In the genomic region with DNA sequence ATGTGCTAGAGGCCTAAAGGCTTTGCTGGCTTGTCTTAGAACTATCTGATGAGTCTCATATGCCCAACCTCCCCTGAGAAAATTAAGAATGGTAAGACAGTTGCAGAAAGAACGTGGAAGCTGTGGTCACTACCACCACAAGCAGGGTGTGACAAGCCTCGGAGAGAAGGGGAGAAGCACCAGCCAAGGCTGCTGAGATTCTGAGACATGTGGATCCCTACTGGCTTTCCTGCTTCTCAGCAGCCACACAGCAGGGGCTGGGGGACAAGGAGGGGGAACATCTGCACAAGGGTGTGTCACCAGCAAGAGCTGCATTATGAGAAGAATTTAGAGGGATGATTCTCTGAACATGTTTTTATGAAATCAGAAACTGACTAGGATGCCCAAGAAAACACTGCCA, we compare ENCODE assay signal across 20 cellular contexts. TPM values are rescaled to one million over a fixed set of nuclear protein-coding genes. Genes with fewer than 3 reads are reported as not detected.
DNase-seq lines count a peak whose midpoint lies in the region; ATAC-seq lines count a peak whose summit lies in the region.
"Had no signal": no experiment of that assay in that cellular context is flagged by ENCODE, and none has a peak within 500 bp of the region (broad histone marks: within the 10 kb centered on the region; RNA-seq: fewer than 3 reads in every experiment).

No MANE protein-coding gene starts in this region.

- H3K4me3 Mint-ChIP-seq in activated naive CD8-positive, alpha-beta T cell treated with anti-CD3 and anti-CD28 coated beads, Interleukin-2, amount 10 ng/mL, durations not matched to agents 7 days and 5 days: no peak overlapping the region
- H3K4me3 Mint-ChIP-seq: T-helper 1 cell treated with Interleukin-12 subunit alpha and Interleukin-12 subunit beta and Interleukin-4 antibody, amounts not matched to agents 30 μg/mL and 1 μg/mL, for 36 hours had no signal

- peaks cover 20% of the 10 kb centered on the region for H3K4me1 Mint-ChIP-seq in activated naive CD8-positive, alpha-beta T cell treated with anti-CD3 and anti-CD28 coated beads, Interleukin-2, amount 10 ng/mL, durations not matched to agents 7 days and 5 days

- no peaks in the 10 kb centered on the region for H3K27me3 Mint-ChIP-seq in activated naive CD8-positive, alpha-beta T cell treated with anti-CD3 and anti-CD28 coated beads, Interleukin-2, amount 10 ng/mL, durations not matched to agents 7 days and 5 days
- H3K27me3 Mint-ChIP-seq: CD8-positive, alpha-beta memory T cell had no signal

- POLR2A ChIA-PET in activated naive CD8-positive, alpha-beta T cell treated with anti-CD3 and anti-CD28 coated beads, Interleukin-2, amount 10 ng/mL, durations not matched to agents 7 days and 5 days (lab: Charles Lee): interaction anchor here (1.0 to 2.1 kb wide), 2 partner anchors 18 to 21 kb away, joined by 4 to 8 read pairs; no protein-coding TSS in a partner anchor

- peaks cover 17% of the 10 kb centered on the region for H3K36me3 Mint-ChIP-seq in activated naive CD8-positive, alpha-beta T cell treated with anti-CD3 and anti-CD28 coated beads, Interleukin-2, amount 10 ng/mL, durations not matched to agents 7 days and 5 days

- peak; percentile 45 for ATAC-seq in activated naive CD8-positive, alpha-beta T cell treated with anti-CD3 and anti-CD28 coated beads, Interleukin-2, amount 10 ng/mL, durations not matched to agents 7 days and 5 days (ENCODE audit: low read depth)
- ATAC-seq: left cardiac atrium, upper lobe of right lung had no signal

- H3K27ac Mint-ChIP-seq in activated naive CD8-positive, alpha-beta T cell treated with anti-CD3 and anti-CD28 coated beads, Interleukin-2, amount 10 ng/mL, durations not matched to agents 7 days and 5 days: no peak overlapping the region
- H3K27ac Mint-ChIP-seq: T-helper 1 cell treated with Interleukin-12 subunit alpha and Interleukin-12 subunit beta and Interleukin-4 antibody, amounts not matched to agents 30 μg/mL and 1 μg/mL, for 36 hours had no signal

- H3K9me3 Mint-ChIP-seq in activated naive CD8-positive, alpha-beta T cell treated with anti-CD3 and anti-CD28 coated beads, Interleukin-2, amount 10 ng/mL, durations not matched to agents 7 days and 5 days: no peaks in the 10 kb centered on the region
- H3K9me3 Mint-ChIP-seq: CD8-positive, alpha-beta memory T cell; T-helper 1 cell treated with Interleukin-12 subunit alpha and Interleukin-12 subunit beta and Interleukin-4 antibody, amounts not matched to agents 30 μg/mL and 1 μg/mL, for 36 hours had no signal

- in situ Hi-C loops in KBM-7 (cut with MboI; ENCODE audit: low pct_unique_long_range_greater_than_20kb, low sequenced_read_pairs) (no loop called here), G401 (cut with HindIII; ENCODE audit: low sequenced_read_pairs) (no loop called here)

- DNase-seq in NOMO-1 treated with DMSO at 0.1 percent for 48 hours (lab: John Stamatoyannopoulos, UW; ENCODE audit: unreplicated experiment) (peak; percentile 12), NOMO-1 treated with dmso at 0.1 percent for 144 hours (lab: John Stamatoyannopoulos, UW; ENCODE audit: unreplicated experiment) (no peak), KBM-7 (peak; percentile 32), retina (peak; percentile 18), DMS53 (lab: John Stamatoyannopoulos, UW) (no peak), NCI-H2081 (lab: John Stamatoyannopoulos, UW) (no peak), G401 (ENCODE audit: low spot score) (no peak)
- no peak for DNase-seq in activated naive CD8-positive, alpha-beta T cell treated with anti-CD3 and anti-CD28 coated beads, Interleukin-2, amount 10 ng/mL, durations not matched to agents 7 days and 5 days
- DNase-seq: activated CD4-positive, CD25-positive, alpha-beta regulatory T cell treated with anti-CD3 and anti-CD28 coated beads, Interleukin-2, amount 50 U/mL, for 72 hours; CD8-positive, alpha-beta memory T cell; EL; foreskin fibroblast; left cardiac atrium; NCI-H1417; NCI-H226; NK-92 treated with Interleukin-12 subunit alpha and Interleukin-12 subunit beta, amount 100 ng/mL, for 24 hours; spleen; stimulated activated naive CD4-positive, alpha-beta T cell; upper lobe of right lung had no signal

RNA-seq across cellular contexts. Expression of gene TAPT1, which starts 19.4 kb away (rescaled TPM):
- 10 to 100 TPM; 46.1 TPM for total RNA-seq in activated naive CD8-positive, alpha-beta T cell treated with anti-CD3 and anti-CD28 coated beads, Interleukin-2, amount 10 ng/mL, durations not matched to agents 7 days and 5 days
- total RNA-seq in G401 (2014; rRNA removed; shearing (Covaris generic)): 8.4 and 9.1 TPM in 2 replicates

Comparison
In these comparisons a context has a peak if more than half of its experiments do, and no peak if none do; other contexts are left out.
1. DNase-seq: peak in NOMO-1 treated with DMSO at 0.1 percent for 48 hours (single experiment), KBM-7 (single experiment) and retina (single experiment); none in NOMO-1 treated with dmso at 0.1 percent for 144 hours (single experiment), activated naive CD8-positive, alpha-beta T cell treated with anti-CD3 and anti-CD28 coated beads, Interleukin-2, amount 10 ng/mL, durations not matched to agents 7 days and 5 days (single experiment), DMS53 (single experiment), NCI-H2081 (0 of 2) and G401 (single experiment).